2 cellular contexts compared by ENCODE assay signal in genomic region chr1:198605426-198605825, GRCh38.
TF ChIP-seq lines count a peak whose summit lies in the region.

No MANE protein-coding gene starts in this region.

TF ChIP-seq in K562, 482 proteins besides CTCF, POLR2A, EP300 and RAD21 (continues in another document):
- TF ChIP-seq ZBTB5 (IDR thresholded peaks at IDR 0.05) = no peak
- TF ChIP-seq NR2C2 (CRISPR knock-in tag; IDR thresholded peaks at IDR 0.05) = no peak
- no peak for TF ChIP-seq NR2C2 (tag; IDR thresholded peaks at IDR 0.05)
- 0 out of 2 replicates have a peak, but pooled peaks have one; percentile 36 for TF ChIP-seq ZNF592 (IDR thresholded peaks at IDR 0.05)
- TF ChIP-seq HEY1 (CRISPR knock-in tag; IDR thresholded peaks at IDR 0.05; ENCODE audit: borderline replicate concordance) = no peak
- no peak for TF ChIP-seq ETS2 (tag; IDR thresholded peaks at IDR 0.05; ENCODE audit: borderline replicate concordance, poor library complexity, severe bottlenecking)
- TF ChIP-seq ZNF316 (IDR thresholded peaks at IDR 0.05) = no peak
- 0 out of 2 replicates have a peak, but pooled peaks have one; percentile 23 for TF ChIP-seq ADNP (tag; IDR thresholded peaks at IDR 0.05)
- no peak for TF ChIP-seq ZNF766 (CRISPR knock-in tag; conservative IDR thresholded peaks at IDR 0.05)
- TF ChIP-seq RBM34 (IDR thresholded peaks at IDR 0.05; ENCODE audit: borderline replicate concordance, insufficient read depth, low read length) = no peak
- TF ChIP-seq PTRF (tag; IDR thresholded peaks at IDR 0.05) = no peak
- no peak for TF ChIP-seq GTF2F1 (IDR thresholded peaks at IDR 0.05; ENCODE audit: low read depth, low read length)
- TF ChIP-seq TCF15 (CRISPR knock-in tag; IDR thresholded peaks at IDR 0.05) = no peak
- no peak for TF ChIP-seq EWSR1 (IDR thresholded peaks at IDR 0.05; ENCODE audit: borderline replicate concordance, low read depth, partially characterized antibody)
- 0 out of 2 replicates have a peak, but pooled peaks have one; percentile 7 for TF ChIP-seq CUX1 (CRISPR knock-in tag; IDR thresholded peaks at IDR 0.05)
- TF ChIP-seq RFX7 (CRISPR knock-in tag; IDR thresholded peaks at IDR 0.05) = no peak
- peak; percentile 7 for TF ChIP-seq TAF9B (IDR thresholded peaks at IDR 0.05; ENCODE audit: partially characterized antibody)
- TF ChIP-seq ZNF436 (CRISPR knock-in tag; IDR thresholded peaks at IDR 0.05) = 0 out of 2 replicates have a peak, but pooled peaks have one; percentile 13

TF ChIP-seq in HepG2, 621 proteins besides CTCF, POLR2A, EP300 and RAD21:
- TF ChIP-seq MYPOP (CRISPR knock-in tag; IDR thresholded peaks at IDR 0.05) (no peak), ZMYM2 (CRISPR knock-in tag; IDR thresholded peaks at IDR 0.05) (no peak), ZMAT5 (CRISPR knock-in tag; IDR thresholded peaks at IDR 0.05; ENCODE audit: borderline replicate concordance, low read depth) (no peak), GABPB1 (CRISPR knock-in tag; IDR thresholded peaks at IDR 0.05) (no peak), ONECUT2 (CRISPR knock-in tag; IDR thresholded peaks at IDR 0.05) (no peak), TRAFD1 (CRISPR knock-in tag; IDR thresholded peaks at IDR 0.05; ENCODE audit: borderline replicate concordance) (no peak), NFE2L2 (IDR thresholded peaks at IDR 0.05; ENCODE audit: low read length) (no peak), ZNF558 (CRISPR knock-in tag; IDR thresholded peaks at IDR 0.05; ENCODE audit: borderline replicate concordance) (no peak), ARID4A (CRISPR knock-in tag; IDR thresholded peaks at IDR 0.05; ENCODE audit: borderline replicate concordance) (no peak), ZFP91 (CRISPR knock-in tag; IDR thresholded peaks at IDR 0.05; ENCODE audit: borderline replicate concordance) (no peak), ZNF260 (CRISPR knock-in tag; IDR thresholded peaks at IDR 0.05; ENCODE audit: borderline replicate concordance, low read depth) (no peak), NR0B2 (CRISPR knock-in tag; IDR thresholded peaks at IDR 0.05) (no peak), ZNF788 (CRISPR knock-in tag; IDR thresholded peaks at IDR 0.05; ENCODE audit: borderline replicate concordance) (no peak), ZNF431 (CRISPR knock-in tag; IDR thresholded peaks at IDR 0.05; ENCODE audit: borderline replicate concordance, low read depth) (no peak), SMC3 (IDR thresholded peaks at IDR 0.05; ENCODE audit: low read length) (no peak)
TF ChIP-seq in HepG2: peak in this region for 0.
